In the genomic region with DNA sequence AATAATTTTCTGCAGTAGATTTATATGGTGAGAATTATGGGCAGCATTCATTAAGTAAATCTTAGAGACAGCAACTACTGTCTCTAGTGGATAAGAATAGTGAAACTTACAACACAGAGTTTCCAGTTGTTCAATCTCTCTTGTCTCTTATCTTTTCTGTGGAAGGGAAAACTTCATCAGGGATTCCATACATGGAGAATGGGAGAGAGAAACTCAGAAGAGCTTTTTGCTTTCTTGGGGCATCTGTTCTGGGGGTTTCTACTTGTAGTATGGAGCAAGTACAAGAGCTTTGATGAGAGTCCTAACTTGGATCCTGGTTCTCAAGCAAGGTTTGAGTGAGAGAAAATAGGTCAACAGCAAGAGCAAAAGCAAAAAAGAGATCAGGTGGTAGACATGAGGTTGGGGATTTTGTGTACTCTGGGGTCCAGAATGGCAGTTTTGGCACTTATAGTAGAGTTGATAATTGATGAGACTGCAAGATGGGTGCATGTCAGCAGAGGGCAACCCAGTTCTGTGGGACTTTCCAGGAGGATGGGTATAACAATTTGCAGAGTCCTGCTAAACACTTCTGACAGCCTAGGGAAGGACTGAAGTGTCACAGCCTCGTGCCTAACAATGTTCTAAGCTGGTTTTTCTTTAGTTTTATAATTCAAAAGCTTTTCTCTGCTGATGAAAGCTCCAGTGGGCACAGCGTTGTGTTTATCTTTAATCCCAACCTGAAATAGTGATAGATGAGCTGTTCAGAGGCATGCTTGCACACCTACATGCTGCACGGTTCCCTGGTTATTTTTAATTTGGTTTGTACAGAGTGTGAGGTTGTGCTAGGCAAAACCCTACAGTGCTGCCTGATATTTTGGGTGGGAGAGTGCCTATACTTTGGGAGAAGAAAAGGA, we compare ENCODE assay signal across 9 cellular contexts. TPM values are rescaled to one million over a fixed set of nuclear protein-coding genes. Genes with fewer than 3 reads are reported as not detected.
A peak's percentile ranks its signal among the peaks of the same experiment; 100 is the strongest.
DNase-seq lines count a peak whose midpoint lies in the region; ATAC-seq, FAIRE-seq and TF ChIP-seq lines count a peak whose summit lies in the region.
"Had no signal": no experiment of that assay in that cellular context is flagged by ENCODE, and none has a peak within 500 bp of the region (broad histone marks: within the 10 kb centered on the region; RNA-seq: fewer than 3 reads in every experiment).

No MANE protein-coding gene starts in this region.

- H3K27ac ChIP-seq in H1 (ENCODE audit: low read depth, low read length) = no peak overlapping the region
- H3K27ac ChIP-seq in pancreas = no peak overlapping the region
- H3K27ac ChIP-seq: esophagus squamous epithelium had no signal

- no peaks in the 10 kb centered on the region for H3K79me2 ChIP-seq in H1 (ENCODE audit: control insufficient read depth in 1 of 2, insufficient read depth in 2 of 2, low read length in 2 of 2)

- no peak for TF ChIP-seq EP300 in H1 (IDR thresholded peaks at IDR 0.05; ENCODE audit: borderline replicate concordance in 1 of 2, low read depth in 2 of 2, low read length in 2 of 2)

- no peaks in the 10 kb centered on the region for H4K20me1 ChIP-seq in H1 (replicated peaks in 1 of 2; ENCODE audit: control insufficient read depth in 1 of 2, insufficient read depth in 2 of 2, low read length in 2 of 2)

- H3K36me3 ChIP-seq in H1 (ENCODE audit: control insufficient read depth in 2 of 4, insufficient read depth in 4 of 4, low read length in 3 of 4) = peaks cover 0 to 10% (median 4%) of the 10 kb centered on the region in 4 experiments; a peak in 2 of 8 replicates
- H3K36me3 ChIP-seq in pancreas = peaks cover 0 to 22% (median 2%) of the 10 kb centered on the region in 3 donors

- H3K9me3 ChIP-seq in H1 (ENCODE audit: insufficient read depth in 2 of 2, low read depth in 1 of 2, low read length in 1 of 2) (no peaks in the 10 kb centered on the region), pancreas (no peaks in the 10 kb centered on the region)
- H3K9me3 ChIP-seq: esophagus squamous epithelium had no signal

- H3K4me1 ChIP-seq in H1 (replicated peaks in 1 of 4; ENCODE audit: control insufficient read depth in 3 of 4, insufficient read depth in 4 of 4, low read length in 3 of 4) = peaks cover 0 to 3% (median 1%) of the 10 kb centered on the region in 4 experiments; a peak in 1 of 7 replicates
- no peaks in the 10 kb centered on the region for H3K4me1 ChIP-seq in pancreas

- WGBS in H1 (ENCODE audit: extremely low coverage in 1 of 2, insufficient coverage in 1 of 2, insufficient read length in 1 of 2, insufficient replicate concordance in 2 of 2, low coverage in 1 of 2, low lambda C conversion rate in 2 of 2, missing lambda C conversion rate in 1 of 2), 2 experiments = 72% methylated on average over 3 of the region's 3 CpGs; no CpG with 5 or more reads in 1 of the 2 experiments
- 65 to 76% methylated on average over 3 of the region's 3 CpGs for WGBS in pancreas, 2 donors

- H3K14ac ChIP-seq in H1 (ENCODE audit: insufficient read length) = no peak overlapping the region

- H3K79me1 ChIP-seq in H1 (ENCODE audit: low read depth, low read length) = no peaks in the 10 kb centered on the region

- H3K56ac ChIP-seq in H1 (replicated peaks; ENCODE audit: insufficient read length, low read depth, low read length) = no peak overlapping the region

- peak overlapping the region; percentile 3; the same call in 1 of the 2 replicates for H2BK20ac ChIP-seq in H1 (ENCODE audit: low read length)

- H3K23ac ChIP-seq in H1 (ENCODE audit: insufficient read length) = no peak overlapping the region

- H3K9ac ChIP-seq in H1 (replicated peaks in 1 of 4; ENCODE audit: extremely low read depth in 1 of 4, low read depth in 3 of 4, low read length in 3 of 4) = no peak overlapping the region

- CTCF ChIA-PET in H1 (lab: Charles Lee; ENCODE audit: partially characterized antibody) = interaction anchor here (0.9 to 3.0 kb wide), 13 partner anchors 12 to 446 kb away, joined by 3 to 12 read pairs (median 5); a partner anchor contains a TSS

- ATAC-seq in GM18511 (IDR thresholded peaks at IDR 0.05; ENCODE audit: unreplicated experiment) (peak; percentile 78), pancreas (no peak), GM19023 (IDR thresholded peaks at IDR 0.05; ENCODE audit: unreplicated experiment) (no peak)

- H2BK12ac ChIP-seq in H1 (ENCODE audit: low read depth, low read length) = no peak overlapping the region

- TF ChIP-seq POLR2A in NB4 (IDR thresholded peaks at IDR 0.05; ENCODE audit: extremely low read depth, insufficient read length) (no peak), H1 (IDR thresholded peaks at IDR 0.05; ENCODE audit: control extremely low read depth in 1 of 2, low read depth in 2 of 2, low read length in 2 of 2) (no peak)

- H3K4ac ChIP-seq in H1 (replicated peaks; ENCODE audit: insufficient read length, low read depth, low read length) = no peak overlapping the region

- in situ Hi-C loops in ACHN (cut with HindIII; ENCODE audit: low pct_ligation_motif_present, low pct_unique_long_range_greater_than_20kb, low sequenced_read_pairs) = no loop called here

- FAIRE-seq in H1 (lab: Jason Lieb, UNC) = no peak
- FAIRE-seq in pancreas (lab: Jason Lieb, UNC) = no peak

- intact Hi-C loops in pancreas (cut with DNase I) = no loop called here

- no peak overlapping the region for H3K18ac ChIP-seq in H1 (ENCODE audit: extremely low read depth, low read length)

- H3K4me3 ChIP-seq in NB4 (ENCODE audit: low read depth, low read length) (no peak overlapping the region), H1 (ENCODE audit: extremely low read depth in 1 of 4, insufficient read depth in 2 of 4, low read depth in 3 of 4, low read length in 4 of 4) (no peak overlapping the region), pancreas (no peak overlapping the region)
- H3K4me3 ChIP-seq: esophagus squamous epithelium had no signal

- H2AK5ac ChIP-seq in H1 (ENCODE audit: low read depth, low read length) = no peak overlapping the region

- H3K23me2 ChIP-seq in H1 (ENCODE audit: low read depth, low read length) = no peaks in the 10 kb centered on the region

- no peak overlapping the region for H4K8ac ChIP-seq in H1 (ENCODE audit: extremely low read depth, insufficient read depth, low read length)

- H3K27me3 ChIP-seq in H1 (replicated peaks in 1 of 4; ENCODE audit: control insufficient read depth in 3 of 4, extremely low read depth in 1 of 4, insufficient read depth in 3 of 4, low read length in 3 of 4) = no peaks in the 10 kb centered on the region
- H3K27me3 ChIP-seq in pancreas = no peaks in the 10 kb centered on the region
- H3K27me3 ChIP-seq: esophagus squamous epithelium had no signal

- TF ChIP-seq CTCF in NB4 (IDR thresholded peaks at IDR 0.05; ENCODE audit: low read depth, low read length) = peak; percentile 42
- TF ChIP-seq CTCF in H1 (IDR thresholded peaks at IDR 0.05; ENCODE audit: control extremely low read depth in 1 of 3, insufficient read depth in 1 of 3, low read depth in 1 of 3, low read length in 3 of 3) = peak in 2 of 3 experiments; percentile 5 to 23; a peak in 2 of 4 replicates
- TF ChIP-seq CTCF in pancreas (IDR thresholded peaks at IDR 0.05) = no peak

- no peak overlapping the region for H2BK120ac ChIP-seq in H1 (replicated peaks; ENCODE audit: low read depth, low read length)

- peak; percentile 43 to 52 for TF ChIP-seq RAD21 in H1 (IDR thresholded peaks at IDR 0.05 in 1 of 2, conservative IDR thresholded peaks at IDR 0.05 in 1 of 2; ENCODE audit: low read depth in 2 of 2, low read length in 2 of 2)

- H4K5ac ChIP-seq in H1 (ENCODE audit: insufficient read length, low read depth, low read length) = no peak overlapping the region

- H2BK15ac ChIP-seq in H1 (ENCODE audit: low read length) = no peak overlapping the region

- no peak overlapping the region for H4K91ac ChIP-seq in H1 (replicated peaks; ENCODE audit: insufficient read length, low read length)

- POLR2A ChIA-PET in H1 (lab: Charles Lee; ENCODE audit: partially characterized antibody) = no interaction called here

- H2BK5ac ChIP-seq in H1 (ENCODE audit: low read depth, low read length) = no peak overlapping the region

- H3K4me2 ChIP-seq in H1 (ENCODE audit: insufficient read depth in 1 of 2, low read depth in 2 of 2, low read length in 2 of 2) = no peak overlapping the region

- no peak overlapping the region for H2AFZ ChIP-seq in H1 (ENCODE audit: low read length)

- DNase-seq in ACHN (peak; percentile 39), NB4 (ENCODE audit: low read depth) (peak; percentile 62), H1 (ENCODE audit: low read depth in 1 of 2, low spot score in 2 of 2) (no peak), SIG-M5 treated with dmso at 0.1 percent for 504 hours (lab: John Stamatoyannopoulos, UW; ENCODE audit: unreplicated experiment) (no peak), medulla oblongata (ENCODE audit: extremely low spot score) (no peak), pancreas (no peak)
- DNase-seq: esophagus squamous epithelium had no signal

TF ChIP-seq in H1, 55 proteins besides CTCF, POLR2A, EP300 and RAD21 (continues in another document):
- TF ChIP-seq, protein P1, sequence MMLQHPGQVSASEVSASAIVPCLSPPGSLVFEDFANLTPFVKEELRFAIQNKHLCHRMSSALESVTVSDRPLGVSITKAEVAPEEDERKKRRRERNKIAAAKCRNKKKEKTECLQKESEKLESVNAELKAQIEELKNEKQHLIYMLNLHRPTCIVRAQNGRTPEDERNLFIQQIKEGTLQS (IDR thresholded peaks at IDR 0.05; ENCODE audit: insufficient read depth, low read depth, low read length) = no peak
- TF ChIP-seq HDAC2 (IDR thresholded peaks at IDR 0.05; ENCODE audit: borderline replicate concordance in 1 of 2, low read depth in 2 of 2, low read length in 2 of 2) (no peak), SP4 (IDR thresholded peaks at IDR 0.05; ENCODE audit: low read length) (no peak), TAF7 (optimal IDR thresholded peaks at IDR 0.05; ENCODE audit: borderline replicate concordance, low read depth, low read length) (no peak), EGR1 (IDR thresholded peaks at IDR 0.05; ENCODE audit: borderline replicate concordance, low read depth, low read length) (no peak), NRF1 (IDR thresholded peaks at IDR 0.05; ENCODE audit: low read depth, low read length) (no peak), GABPA (IDR thresholded peaks at IDR 0.05; ENCODE audit: borderline replicate concordance, insufficient read depth, low read length) (no peak), SIRT6 (IDR thresholded peaks at IDR 0.05; ENCODE audit: low read length) (no peak), SAP30 (IDR thresholded peaks at IDR 0.05; ENCODE audit: insufficient read depth, insufficient replicate concordance, low read length) (no peak)

RNA-seq across cellular contexts. Expression of a gene that starts 32.0 kb away (rescaled TPM):
- total RNA-seq in H1 (2021; fragmentation: NEBNext Ultra II Directional; extraction: Animal tissue kit (Norgen Biotek cat#: 25700)) = 7.9 and 8.2 TPM in 2 replicates
- polyA plus RNA-seq in H1 (2011; rRNA removed) (4.5 and 5.3 TPM in 2 replicates), pancreas (under 1 TPM; 0.38 to 0.85 TPM)
- polyA plus RNA-seq in H1 (2011; cell fraction: cytosol; rRNA removed) = 6.3 TPM
- polyA plus RNA-seq in H1 (2011; cell fraction: nucleus; rRNA removed) = 19.9 TPM
- polyA plus RNA-seq in H1 (2012, experiment 1 of 2) = 5.7 to 7.7 TPM (median 7.4 TPM) in 4 replicates
- 1.5 TPM for polyA plus RNA-seq in H1 (2012, experiment 2 of 2)
- polyA plus RNA-seq in H1 (2013, experiment 1 of 2) = 4.8 TPM
- 3.7 TPM for polyA plus RNA-seq in H1 (2013, experiment 2 of 2)
- 11.9 and 12.1 TPM in 2 replicates for polyA minus RNA-seq in H1 (2011; rRNA and poly(A)+ RNA removed)
- polyA minus RNA-seq in H1 (2011; cell fraction: cytosol; rRNA and poly(A)+ RNA removed) = 5.5 TPM
- 15.2 TPM for polyA minus RNA-seq in H1 (2011; cell fraction: nucleus; rRNA and poly(A)+ RNA removed)
- total RNA-seq in pancreas = under 1 TPM; 0.16 to 0.55 (median 0.35) TPM

Comparison
In these comparisons a context has a peak if more than half of its experiments do, and no peak if none do; other contexts are left out.
1. DNase-seq: peak in ACHN (single experiment) and NB4 (single experiment); none in H1 (0 of 2), SIG-M5 treated with dmso at 0.1 percent for 504 hours (single experiment), medulla oblongata (single experiment) and pancreas (0 of 6).
2. CTCF ChIP-seq: peak in NB4 (single experiment) and H1 (2 of 3); none in pancreas (0 of 4).